9 cellular contexts compared by ENCODE assay signal in the genomic region with DNA sequence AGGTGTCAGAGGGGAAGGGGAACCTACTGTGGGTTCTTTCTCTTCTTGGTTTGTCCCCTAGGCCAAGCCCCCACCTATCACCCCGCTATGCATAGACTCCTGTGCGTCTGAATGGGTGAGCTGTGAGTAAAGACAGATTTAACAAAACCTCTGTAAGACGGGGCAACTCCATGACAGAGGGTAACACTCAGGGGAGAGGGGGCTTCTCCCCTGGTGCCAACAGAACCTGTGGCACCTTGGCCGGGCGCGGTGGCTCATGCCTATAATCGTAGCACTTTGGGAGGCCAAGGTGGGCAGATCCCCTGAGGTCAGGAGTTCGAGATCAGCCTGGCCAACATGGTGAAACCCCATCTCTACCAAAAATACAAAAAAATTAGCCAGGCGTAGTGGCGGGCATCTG. TPM values are rescaled to one million over a fixed set of nuclear protein-coding genes. Genes with fewer than 3 reads are reported as not detected.
"Had no signal": no experiment of that assay in that cellular context is flagged by ENCODE, and none has a peak within 500 bp of the region (broad histone marks: within the 10 kb centered on the region; RNA-seq: fewer than 3 reads in every experiment).

No MANE protein-coding gene starts in this region.

RNA-seq across cellular contexts. Expression of a gene that starts 6.2 kb away (rescaled TPM):
- total RNA-seq: HepG2, HT1080, IMR-90, K562, M059J, OCI-LY7, SK-MEL-5 had no signal
- polyA plus RNA-seq: HepG2, IMR-90, K562, SK-N-SH had no signal

RNA-seq across cellular contexts. Expression of a gene that starts 47.0 kb away (rescaled TPM):
- total RNA-seq: HepG2, HT1080, IMR-90, K562, M059J, OCI-LY7, PC-3, SK-MEL-5 had no signal
- polyA plus RNA-seq: HepG2, IMR-90, K562, SK-N-SH had no signal
